ENCODE assay signal across 14 cellular contexts in genomic region chr6:159105716-159106115, GRCh38.
DNase-seq lines count a peak whose midpoint lies in the region; ATAC-seq and TF ChIP-seq lines count a peak whose summit lies in the region.
"Had no signal": no experiment of that assay in that cellular context is flagged by ENCODE, and none has a peak within 500 bp of the region (broad histone marks: within the 10 kb centered on the region; RNA-seq: fewer than 3 reads in every experiment).

No MANE protein-coding gene starts in this region.

- peak overlapping the region in 3 of 4 donors; percentile 11 to 84 (median 80) for H3K4me3 Mint-ChIP-seq in CD4-positive, CD25-positive, alpha-beta regulatory T cell
- H3K4me3 Mint-ChIP-seq in activated T-helper 17 cell treated with anti-CD3 and anti-CD28 coated beads, Interleukin-2, amount 50 U/mL, for 72 hours: peak overlapping the region; percentile 92
- H3K4me3 Mint-ChIP-seq in natural killer cell: no peak overlapping the region

- H2AFZ ChIP-seq in osteoblast (ENCODE audit: low read length): no peak overlapping the region

- TF ChIP-seq EP300 in sigmoid colon (IDR thresholded peaks at IDR 0.05): no peak

- no peak for TF ChIP-seq POLR2A in sigmoid colon (IDR thresholded peaks at IDR 0.05)

- TF ChIP-seq CTCF in natural killer cell (IDR thresholded peaks at IDR 0.05) (no peak), sigmoid colon (IDR thresholded peaks at IDR 0.05) (no peak), osteoblast (IDR thresholded peaks at IDR 0.05; ENCODE audit: extremely low read depth, low read depth, low read length) (no peak)

- whole genome bisulfite sequencing in sigmoid colon, 2 donors: 40 to 63% methylated on average over 3 of the region's 3 CpGs

- H3K4me1 ChIP-seq in CD4-positive, CD25-positive, alpha-beta regulatory T cell (ENCODE audit: control insufficient read depth, insufficient read depth, low read length, poor library complexity, severe bottlenecking): peaks cover 64% of the 10 kb centered on the region
- peaks cover 0 to 6% (median 2%) of the 10 kb centered on the region in 4 donors for H3K4me1 ChIP-seq in sigmoid colon
- H3K4me1 ChIP-seq in osteoblast (ENCODE audit: insufficient read depth, low read length): no peaks in the 10 kb centered on the region
- H3K4me1 ChIP-seq: vagina had no signal

- H3K27ac ChIP-seq in CD4-positive, CD25-positive, alpha-beta regulatory T cell (ENCODE audit: insufficient read depth, low read length, poor library complexity, severe bottlenecking): peak overlapping the region; percentile 92
- H3K27ac ChIP-seq in sigmoid colon: no peak overlapping the region
- H3K27ac ChIP-seq in osteoblast (ENCODE audit: low read depth, low read length): no peak overlapping the region
- H3K27ac ChIP-seq: coronary artery, KMS-11, left ventricle myocardium inferior, vagina had no signal

- peaks cover 19 to 91% (median 57%) of the 10 kb centered on the region in 4 donors for H3K4me1 Mint-ChIP-seq in CD4-positive, CD25-positive, alpha-beta regulatory T cell
- peaks cover 57% of the 10 kb centered on the region for H3K4me1 Mint-ChIP-seq in activated T-helper 17 cell treated with anti-CD3 and anti-CD28 coated beads, Interleukin-2, amount 50 U/mL, for 72 hours
- H3K4me1 Mint-ChIP-seq in natural killer cell: peaks cover 63 to 64% of the 10 kb centered on the region in 2 donors

- no peaks in the 10 kb centered on the region for H3K27me3 Mint-ChIP-seq in CD4-positive, CD25-positive, alpha-beta regulatory T cell
- H3K27me3 Mint-ChIP-seq in activated T-helper 17 cell treated with anti-CD3 and anti-CD28 coated beads, Interleukin-2, amount 50 U/mL, for 72 hours: no peaks in the 10 kb centered on the region
- H3K27me3 Mint-ChIP-seq in natural killer cell (ENCODE audit: low read depth in 2 of 2): no peaks in the 10 kb centered on the region

- no peak overlapping the region for H3K4me3 ChIP-seq in CD4-positive, CD25-positive, alpha-beta regulatory T cell (ENCODE audit: low read depth, low read length)
- H3K4me3 ChIP-seq in sigmoid colon: no peak overlapping the region
- no peak overlapping the region for H3K4me3 ChIP-seq in osteoblast (ENCODE audit: insufficient read depth, low read length)
- H3K4me3 ChIP-seq: coronary artery, left ventricle myocardium inferior, vagina had no signal

- H3K36me3 Mint-ChIP-seq in CD4-positive, CD25-positive, alpha-beta regulatory T cell: no peaks in the 10 kb centered on the region
- H3K36me3 Mint-ChIP-seq in activated T-helper 17 cell treated with anti-CD3 and anti-CD28 coated beads, Interleukin-2, amount 50 U/mL, for 72 hours (ENCODE audit: low read depth): no peaks in the 10 kb centered on the region
- no peaks in the 10 kb centered on the region for H3K36me3 Mint-ChIP-seq in natural killer cell

- H4K20me1 ChIP-seq in osteoblast (ENCODE audit: insufficient read depth, low read length): no peaks in the 10 kb centered on the region

- H3K9me3 Mint-ChIP-seq in CD4-positive, CD25-positive, alpha-beta regulatory T cell: no peaks in the 10 kb centered on the region
- H3K9me3 Mint-ChIP-seq in activated T-helper 17 cell treated with anti-CD3 and anti-CD28 coated beads, Interleukin-2, amount 50 U/mL, for 72 hours: no peaks in the 10 kb centered on the region
- H3K9me3 Mint-ChIP-seq in natural killer cell: no peaks in the 10 kb centered on the region

- intact Hi-C loops in natural killer cell (cut with micrococcal nuclease): loop anchor here (1.0 to 5.0 kb wide), 7 partner anchors 29 to 453 kb away; partner anchors contain the start of gene RSPH3
- intact Hi-C loops in sigmoid colon (cut with DNase I): loop anchor here (10.0 kb wide), 1 partner anchor 401 kb away; no protein-coding TSS in a partner anchor

- H3K27me3 ChIP-seq in CD4-positive, CD25-positive, alpha-beta regulatory T cell (ENCODE audit: control insufficient read depth, insufficient read depth, low read length): no peaks in the 10 kb centered on the region
- H3K27me3 ChIP-seq in sigmoid colon (no peaks in the 10 kb centered on the region), osteoblast (ENCODE audit: insufficient read depth, low read length) (peaks cover 8% of the 10 kb centered on the region)
- H3K27me3 ChIP-seq: vagina had no signal

- H3K9me3 ChIP-seq in CD4-positive, CD25-positive, alpha-beta regulatory T cell (ENCODE audit: control insufficient read depth in 2 of 2, low read length in 2 of 2): no peaks in the 10 kb centered on the region
- H3K9me3 ChIP-seq in sigmoid colon (no peaks in the 10 kb centered on the region), osteoblast (ENCODE audit: low read depth, low read length) (no peaks in the 10 kb centered on the region)
- H3K9me3 ChIP-seq: Caco-2, left ventricle myocardium inferior, vagina had no signal

- no peaks in the 10 kb centered on the region for H3K36me3 ChIP-seq in CD4-positive, CD25-positive, alpha-beta regulatory T cell (ENCODE audit: control insufficient read depth, insufficient read depth, low read length)
- H3K36me3 ChIP-seq in sigmoid colon (no peaks in the 10 kb centered on the region), osteoblast (ENCODE audit: insufficient read depth, low read length) (no peaks in the 10 kb centered on the region)
- H3K36me3 ChIP-seq: left ventricle myocardium inferior, vagina had no signal

- H3K4me2 ChIP-seq in osteoblast (ENCODE audit: insufficient read depth, low read length): no peak overlapping the region
- H3K4me2 ChIP-seq: KMS-11 had no signal

- peak overlapping the region; percentile 74 to 92 (median 88) for H3K27ac Mint-ChIP-seq in CD4-positive, CD25-positive, alpha-beta regulatory T cell
- peak overlapping the region; percentile 95 for H3K27ac Mint-ChIP-seq in activated T-helper 17 cell treated with anti-CD3 and anti-CD28 coated beads, Interleukin-2, amount 50 U/mL, for 72 hours
- peak overlapping the region; percentile 95 to 100 for H3K27ac Mint-ChIP-seq in natural killer cell

- no peaks in the 10 kb centered on the region for H3K79me2 ChIP-seq in osteoblast (ENCODE audit: insufficient read depth, low read length)

- DNase-seq in CD4-positive, CD25-positive, alpha-beta regulatory T cell: no peak
- DNase-seq in DMS 273 treated with DMSO at 0.1 percent for 48 hours (lab: John Stamatoyannopoulos, UW) (peak; percentile 59), natural killer cell (no peak), NOMO-1 treated with DMSO at 0.1 percent for 48 hours (lab: John Stamatoyannopoulos, UW; ENCODE audit: unreplicated experiment) (no peak), sigmoid colon (no peak), osteoblast (ENCODE audit: insufficient read length, low spot score, missing footprints) (no peak)
- DNase-seq: Caco-2, GOT3, left ventricle myocardium inferior, retina had no signal

- no peak for ATAC-seq in CD4-positive, CD25-positive, alpha-beta regulatory T cell (ENCODE audit: low read depth in 2 of 2)
- ATAC-seq in activated T-helper 17 cell treated with anti-CD3 and anti-CD28 coated beads, Interleukin-2, amount 50 U/mL, for 72 hours (replicated peaks): no peak
- ATAC-seq in natural killer cell: no peak
